8 cellular contexts compared by ENCODE assay signal in the genomic region with DNA sequence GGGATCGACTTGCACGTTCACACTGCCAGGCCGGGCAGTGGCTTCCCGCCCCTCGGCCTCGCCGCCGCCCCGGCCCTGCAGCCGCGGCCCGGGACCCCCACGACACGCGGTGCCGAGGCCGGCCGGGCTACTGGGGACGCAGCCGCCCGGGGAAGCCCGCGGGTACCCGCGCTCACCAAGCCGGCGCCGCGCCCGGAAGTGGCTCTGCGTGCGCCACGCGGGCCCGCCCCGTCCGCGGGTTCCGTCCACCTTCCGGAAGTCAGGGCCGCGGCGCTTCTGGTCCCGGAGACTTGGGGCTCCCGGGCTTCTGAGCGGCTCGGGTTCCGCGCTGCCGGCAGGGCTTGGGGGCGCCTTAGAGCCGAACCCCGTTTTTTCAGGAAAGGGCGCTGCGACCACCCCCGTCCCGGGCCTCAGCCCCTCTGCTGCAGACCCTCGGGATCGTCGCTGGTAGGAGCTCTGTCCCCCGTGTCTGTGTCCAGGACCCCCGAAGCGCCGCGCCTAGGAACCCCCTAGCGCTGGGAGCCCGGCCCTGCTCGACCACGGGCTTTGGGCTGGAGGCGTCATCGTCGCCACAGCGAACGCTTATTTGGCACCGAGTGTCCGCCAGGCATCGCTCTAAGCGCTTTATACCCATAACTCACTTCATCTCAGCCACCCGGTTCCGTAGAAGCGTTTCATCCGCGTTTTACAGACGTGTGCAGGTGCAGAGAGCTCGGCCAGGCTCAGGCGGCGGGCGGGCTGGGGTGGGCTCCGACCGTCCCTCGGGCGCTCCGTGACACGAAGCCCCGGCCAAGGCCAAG.
DNase-seq lines count a peak whose midpoint lies in the region; ATAC-seq lines count a peak whose summit lies in the region.

A gene with protein sequence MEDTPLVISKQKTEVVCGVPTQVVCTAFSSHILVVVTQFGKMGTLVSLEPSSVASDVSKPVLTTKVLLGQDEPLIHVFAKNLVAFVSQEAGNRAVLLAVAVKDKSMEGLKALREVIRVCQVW (minus strand): TSS at position 200 of the 800 bp plus-strand sequence. CDS start 693 bp downstream, outside the sequence.

- H3K27ac ChIP-seq in HUES6 (ENCODE audit: low read depth, low read length), result peak within 1 kb of the TSS; percentile 61; the same call in 1 of the 2 replicates
- peak within 1 kb of the TSS; percentile 80 for H3K27ac ChIP-seq in epithelial cell of prostate
- peak within 1 kb of the TSS; percentile 95 to 96 for H3K27ac ChIP-seq in mucosa of rectum (ENCODE audit: low read depth in 2 of 2, low read length in 2 of 2)

- H3K9me3 ChIP-seq in HUES6 (ENCODE audit: control insufficient read depth, insufficient read depth, low read depth, low read length) (no peaks in the 10 kb centered on the region), mucosa of rectum (ENCODE audit: control insufficient read depth in 2 of 2, low read length in 2 of 2) (no peaks in the 10 kb centered on the region)

- peaks cover 20% of the 10 kb centered on the region for H3K4me1 ChIP-seq in HUES6 (ENCODE audit: control insufficient read depth, insufficient read depth, low read length)
- H3K4me1 ChIP-seq in mucosa of rectum (ENCODE audit: control insufficient read depth in 2 of 2, insufficient read depth in 2 of 2, low read length in 2 of 2), result peaks cover 35 to 42% of the 10 kb centered on the region in 2 donors

- DNase-seq in DMS 273 (lab: John Stamatoyannopoulos, UW; ENCODE audit: unreplicated experiment) (peak; percentile 99), OCI-M1 (lab: John Stamatoyannopoulos, UW) (peak; percentile 87), activated T-cell treated with anti-CD3 and anti-CD28 coated beads for 24 hours (ENCODE audit: low read depth) (peak; percentile 87), epithelial cell of prostate (ENCODE audit: low read depth, low spot score) (no peak)
- peak; percentile 69 to 79 for DNase-seq in stimulated activated CD8-positive, alpha-beta memory T cell treated with anti-CD3 and anti-CD28 coated beads, Interleukin-4, amount 100 ng/mL, for 4 hours (ENCODE audit: low read depth in 2 of 2, low spot score in 1 of 2)

- H3K4me3 ChIP-seq in HUES6 (ENCODE audit: low read depth, low read length) (peak within 1 kb of the TSS; percentile 76), mucosa of rectum (ENCODE audit: low read length in 2 of 2) (peak within 1 kb of the TSS; percentile 93 to 98)

- peak; percentile 85 for ATAC-seq in GM21423 (IDR thresholded peaks at IDR 0.05; ENCODE audit: unreplicated experiment)

- H3K27me3 ChIP-seq in HUES6 (ENCODE audit: control insufficient read depth, insufficient read depth, low read length), result no peaks in the 10 kb centered on the region
- H3K27me3 ChIP-seq in mucosa of rectum (ENCODE audit: control insufficient read depth in 2 of 2, insufficient read depth in 2 of 2, low read length in 2 of 2), result no peaks in the 10 kb centered on the region

- peak within 1 kb of the TSS; percentile 87 for H3K9ac ChIP-seq in HUES6 (ENCODE audit: low read length)
- H3K9ac ChIP-seq in mucosa of rectum (ENCODE audit: low read depth in 1 of 2, low read length in 2 of 2), result peak within 1 kb of the TSS; percentile 97 to 99

- H3K36me3 ChIP-seq in HUES6 (ENCODE audit: control insufficient read depth, insufficient read depth, low read length) (no peaks in the 10 kb centered on the region), mucosa of rectum (ENCODE audit: control insufficient read depth in 2 of 2, insufficient read depth in 2 of 2, low read length in 2 of 2) (peaks cover 2 to 5% of the 10 kb centered on the region in 2 donors)
